Comparison of ENCODE assay signal across 9 cellular contexts in the genomic region with DNA sequence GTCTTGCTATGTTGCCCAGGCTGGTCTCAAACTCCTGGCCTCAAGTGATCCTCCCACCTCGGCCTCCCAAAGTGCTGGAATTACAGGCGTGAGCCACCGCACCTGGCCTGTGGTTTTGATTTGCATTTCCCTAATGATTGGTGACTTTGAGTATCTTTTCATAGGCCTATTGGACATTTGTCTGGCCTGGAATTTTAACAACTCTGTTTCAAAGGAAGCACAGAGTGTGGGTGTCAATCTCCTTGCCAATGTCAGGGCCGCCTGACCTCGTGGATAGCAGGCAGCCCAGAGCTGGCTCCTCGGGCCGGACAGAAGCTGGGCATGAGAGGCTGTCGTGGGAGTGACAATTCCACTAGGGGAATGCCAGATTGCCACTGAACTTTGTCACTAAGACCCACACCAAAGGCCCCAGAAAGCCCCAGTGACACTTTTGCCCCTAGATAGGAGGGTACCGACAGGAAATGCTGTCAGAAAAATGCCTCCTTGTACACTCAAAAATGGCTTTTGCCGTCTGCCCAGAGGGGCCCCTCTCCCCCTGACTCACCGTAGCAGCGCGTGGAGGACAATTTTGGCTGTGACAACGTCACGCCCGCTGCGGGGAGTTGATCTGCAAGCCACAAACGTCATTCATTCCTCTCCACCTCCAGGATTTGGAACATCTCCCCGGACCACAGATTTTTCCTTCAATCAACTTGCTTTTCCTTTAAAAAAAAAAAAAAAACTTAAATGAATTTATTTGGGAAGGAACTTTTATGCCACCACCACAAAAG. TPM values are rescaled to one million over a fixed set of nuclear protein-coding genes. Genes with fewer than 3 reads are reported as not detected.
DNase-seq lines count a peak whose midpoint lies in the region; ATAC-seq lines count a peak whose summit lies in the region.
"Had no signal": no experiment of that assay in that cellular context is flagged by ENCODE, and none has a peak within 500 bp of the region (broad histone marks: within the 10 kb centered on the region; RNA-seq: fewer than 3 reads in every experiment).

No MANE protein-coding gene starts in this region.

- H3K4me1 Mint-ChIP-seq in activated T-cell treated with anti-CD3 and anti-CD28 coated beads, Interleukin-2, amount 50 U/mL, for 72 hours (ENCODE audit: low read depth), result peaks cover 87% of the 10 kb centered on the region
- peaks cover 80 to 84% of the 10 kb centered on the region in 2 donors for H3K4me1 Mint-ChIP-seq in immature natural killer cell

- no peaks in the 10 kb centered on the region for H3K27me3 Mint-ChIP-seq in activated T-cell treated with anti-CD3 and anti-CD28 coated beads, Interleukin-2, amount 50 U/mL, for 72 hours (ENCODE audit: low read depth)
- H3K27me3 Mint-ChIP-seq in immature natural killer cell (ENCODE audit: low read depth in 3 of 3), result peaks cover 27 to 38% (median 27%) of the 10 kb centered on the region in 3 donors

- peak; percentile 31 for DNase-seq in NOMO-1 treated with DMSO at 0.1 percent for 48 hours (lab: John Stamatoyannopoulos, UW; ENCODE audit: unreplicated experiment)
- no peak for DNase-seq in NOMO-1 treated with dmso at 0.1 percent for 144 hours (lab: John Stamatoyannopoulos, UW; ENCODE audit: unreplicated experiment)
- DNase-seq in activated T-cell treated with anti-CD3 and anti-CD28 coated beads, Interleukin-2, amount 50 U/mL, for 72 hours, result peak; percentile 92 to 95
- peak; percentile 90 to 91 (median 90) for DNase-seq in immature natural killer cell
- peak; percentile 88 to 90 for DNase-seq in stimulated activated CD8-positive, alpha-beta memory T cell treated with anti-CD3 and anti-CD28 coated beads, Interleukin-15, amount 100 ng/mL, for 48 hours (ENCODE audit: low read depth in 2 of 2)
- DNase-seq in GF-D8 (lab: John Stamatoyannopoulos, UW), result no peak
- DNase-seq in NCI-H526 treated with DMSO at 0.1 percent for 48 hours (lab: John Stamatoyannopoulos, UW), result no peak

- peaks cover 2% of the 10 kb centered on the region in 2 donors for H3K9me3 Mint-ChIP-seq in activated T-cell treated with anti-CD3 and anti-CD28 coated beads, Interleukin-2, amount 50 U/mL, for 72 hours
- no peaks in the 10 kb centered on the region for H3K9me3 Mint-ChIP-seq in immature natural killer cell

- H3K36me3 Mint-ChIP-seq in activated T-cell treated with anti-CD3 and anti-CD28 coated beads, Interleukin-2, amount 50 U/mL, for 72 hours (ENCODE audit: insufficient read depth in 2 of 2), result peaks cover 2 to 8% of the 10 kb centered on the region in 2 donors
- no peaks in the 10 kb centered on the region for H3K36me3 Mint-ChIP-seq in immature natural killer cell

- H3K27ac Mint-ChIP-seq in activated T-cell treated with anti-CD3 and anti-CD28 coated beads, Interleukin-2, amount 50 U/mL, for 72 hours, result peak overlapping the region; percentile 100
- peak overlapping the region; percentile 92 to 100 (median 100) for H3K27ac Mint-ChIP-seq in immature natural killer cell

- peak; percentile 77 to 78 for ATAC-seq in activated T-cell treated with anti-CD3 and anti-CD28 coated beads, Interleukin-2, amount 50 U/mL, for 72 hours (replicated peaks in 1 of 2)
- ATAC-seq in GM18858 (IDR thresholded peaks at IDR 0.05; ENCODE audit: unreplicated experiment), result no peak
- ATAC-seq: A549 had no signal

- H3K4me3 Mint-ChIP-seq in activated T-cell treated with anti-CD3 and anti-CD28 coated beads, Interleukin-2, amount 50 U/mL, for 72 hours, result peak overlapping the region; percentile 86 to 97
- H3K4me3 Mint-ChIP-seq in immature natural killer cell, result peak overlapping the region; percentile 86 to 96 (median 90)

RNA-seq across cellular contexts. Expression of a gene that starts 11.7 kb away (rescaled TPM):
- 100 to 1,000 TPM; 316 to 369 TPM for total RNA-seq in activated T-cell treated with anti-CD3 and anti-CD28 coated beads, Interleukin-2, amount 50 U/mL, for 72 hours
- polyA plus RNA-seq in immature natural killer cell, result 100 to 1,000 TPM; 360 to 783 (median 485) TPM

RNA-seq across cellular contexts. Expression of a gene that starts 49.6 kb away (rescaled TPM):
- 100 to 1,000 TPM; 225 to 236 TPM for total RNA-seq in activated T-cell treated with anti-CD3 and anti-CD28 coated beads, Interleukin-2, amount 50 U/mL, for 72 hours
- polyA plus RNA-seq in immature natural killer cell, result 100 to 1,000 TPM; 117 to 177 (median 144) TPM

Comparison
In these comparisons a context has a peak if more than half of its experiments do, and no peak if none do; other contexts are left out.
1. DNase-seq: peak in NOMO-1 treated with DMSO at 0.1 percent for 48 hours (single experiment), activated T-cell treated with anti-CD3 and anti-CD28 coated beads, Interleukin-2, amount 50 U/mL, for 72 hours (2 of 2), immature natural killer cell (3 of 3) and stimulated activated CD8-positive, alpha-beta memory T cell treated with anti-CD3 and anti-CD28 coated beads, Interleukin-15, amount 100 ng/mL, for 48 hours (2 of 2); none in NOMO-1 treated with dmso at 0.1 percent for 144 hours (single experiment), GF-D8 (single experiment) and NCI-H526 treated with DMSO at 0.1 percent for 48 hours (single experiment).